Comparison of ENCODE assay signal across 17 cellular contexts in the genomic region with DNA sequence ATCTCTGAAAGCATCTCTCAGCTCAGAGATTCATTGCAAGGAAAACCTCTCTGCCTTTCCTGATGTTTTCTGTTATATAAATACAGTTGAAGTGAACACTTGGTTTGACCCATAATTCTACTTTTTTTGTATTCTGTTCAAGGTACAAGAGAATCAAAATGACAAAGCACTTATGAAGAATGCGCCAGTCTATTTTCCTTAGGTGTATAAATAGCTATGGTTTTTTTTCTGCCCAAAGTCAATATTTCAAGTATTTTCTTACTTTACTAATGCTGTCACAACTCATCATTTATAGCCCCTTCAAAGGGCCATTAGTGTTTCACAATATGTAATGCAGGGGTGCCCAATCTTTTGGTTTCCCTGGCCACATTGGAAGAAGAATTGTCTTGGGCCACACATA.
A peak's percentile ranks its signal among the peaks of the same experiment; 100 is the strongest.
DNase-seq lines count a peak whose midpoint lies in the region; ATAC-seq, FAIRE-seq and TF ChIP-seq lines count a peak whose summit lies in the region.
"Had no signal": no experiment of that assay in that cellular context is flagged by ENCODE, and none has a peak within 500 bp of the region (broad histone marks: within the 10 kb centered on the region; RNA-seq: fewer than 3 reads in every experiment).

No MANE protein-coding gene starts in this region.

- ATAC-seq in PC-3 (no peak), GM18502 (IDR thresholded peaks at IDR 0.05; ENCODE audit: poor library complexity, unreplicated experiment) (no peak)
- ATAC-seq: Right ventricle myocardium inferior had no signal

- 94 to 100% methylated on average over 1 of the region's 1 CpG for WGBS in sigmoid colon, 2 donors

- H3K79me2 ChIP-seq in PC-3 (ENCODE audit: low read length): no peaks in the 10 kb centered on the region

- H3K4me3 ChIP-seq in PC-3 (ENCODE audit: low read length) (no peak overlapping the region), iPS-18a (ENCODE audit: low read length) (peak overlapping the region; percentile 15), sigmoid colon (no peak overlapping the region)

- H3K4me1 ChIP-seq in PC-3 (ENCODE audit: insufficient read depth, low read length): peaks cover 15% of the 10 kb centered on the region
- H3K4me1 ChIP-seq in iPS-18a (ENCODE audit: control insufficient read depth, low read depth, low read length): peaks cover 36% of the 10 kb centered on the region
- H3K4me1 ChIP-seq in sigmoid colon: peaks cover 0 to 16% (median 0%) of the 10 kb centered on the region in 4 donors

- no peak for FAIRE-seq in GM12891 (lab: Jason Lieb, UNC)

- no peak overlapping the region for H3K9ac ChIP-seq in PC-3 (ENCODE audit: low read length)
- H3K9ac ChIP-seq in iPS-18a (ENCODE audit: low read length): no peak overlapping the region

- H3K27ac ChIP-seq in PC-3 (ENCODE audit: low read length) (0 out of 2 replicates have a peak overlapping the region, but pooled peaks have one; percentile 1), iPS-18a (ENCODE audit: low read length) (no peak overlapping the region), sigmoid colon (peak overlapping the region in 3 of 4 donors; percentile 10 to 57 (median 48))

- H3K9me3 ChIP-seq in PC-3 (ENCODE audit: low read length): no peaks in the 10 kb centered on the region
- H3K9me3 ChIP-seq in iPS-18a (ENCODE audit: control insufficient read depth, low read depth, low read length): no peaks in the 10 kb centered on the region
- H3K9me3 ChIP-seq in sigmoid colon: no peaks in the 10 kb centered on the region

- intact Hi-C loops in PC-3 (cut with micrococcal nuclease): no loop called here
- intact Hi-C loops in sigmoid colon (cut with DNase I): no loop called here

- TF ChIP-seq POLR2A in sigmoid colon (IDR thresholded peaks at IDR 0.05) (no peak), GM12891 (IDR thresholded peaks at IDR 0.05; ENCODE audit: low read depth, low read length) (no peak)

- H3K4me2 ChIP-seq in PC-3 (ENCODE audit: low read length): peak overlapping the region; percentile 0; the same call in 1 of the 2 replicates

- POLR2A ChIA-PET in PC-3 (lab: Charles Lee; ENCODE audit: unreplicated experiment): interaction anchor here (0.5 kb wide), 1 partner anchor 123 kb away, joined by 6 read pairs; no protein-coding TSS in a partner anchor

- no TSS peak for BruUV-seq in PC-3 (replicated peaks; lab: Mats Ljungman, UMichigan)

- no peak overlapping the region for H2AFZ ChIP-seq in PC-3 (ENCODE audit: low read length)

- no peaks in the 10 kb centered on the region for H4K20me1 ChIP-seq in PC-3 (ENCODE audit: low read length)

- peak; percentile 53 for DNase-seq in DMS53 (lab: John Stamatoyannopoulos, UW)
- no peak for DNase-seq in PC-3
- DNase-seq in sigmoid colon: no peak
- no peak for DNase-seq in activated CD8-positive, alpha-beta memory T cell treated with anti-CD3 and anti-CD28 coated beads for 24 hours
- no peak for DNase-seq in activated effector memory CD4-positive, alpha-beta T cell treated with anti-CD3 and anti-CD28 coated beads, Interleukin-2, amount 50 U/mL, for 16 hours
- DNase-seq in GM12891 (ENCODE audit: insufficient read length, low spot score): no peak
- DNase-seq: ACHN; CD4-positive, alpha-beta T cell; DND-41; GDM1; KBM-7; NCI-H1092; NCI-H345; NCI-H748 treated with DMSO at 0.1 percent for 48 hours had no signal

- CTCF ChIA-PET in PC-3 (lab: Charles Lee): interaction anchor here (0.7 kb wide), 1 partner anchor 237 kb away, joined by 4 read pairs; no protein-coding TSS in a partner anchor

- TF ChIP-seq EP300 in sigmoid colon (IDR thresholded peaks at IDR 0.05): no peak

- no peaks in the 10 kb centered on the region for H3K9me2 ChIP-seq in PC-3 (replicated peaks; ENCODE audit: low read length)

- H3K36me3 ChIP-seq in PC-3 (ENCODE audit: low read depth, low read length): no peaks in the 10 kb centered on the region
- no peaks in the 10 kb centered on the region for H3K36me3 ChIP-seq in iPS-18a (ENCODE audit: control insufficient read depth, low read depth, low read length)
- H3K36me3 ChIP-seq in sigmoid colon: no peaks in the 10 kb centered on the region

- no peak for TF ChIP-seq CTCF in PC-3 (conservative IDR thresholded peaks at IDR 0.05; ENCODE audit: low read depth, low read length)
- no peak for TF ChIP-seq CTCF in sigmoid colon (IDR thresholded peaks at IDR 0.05)

- H3K27me3 ChIP-seq in PC-3 (ENCODE audit: low read length): no peaks in the 10 kb centered on the region
- peaks cover 34% of the 10 kb centered on the region for H3K27me3 ChIP-seq in iPS-18a (ENCODE audit: control insufficient read depth, insufficient read depth, low read length)
- no peaks in the 10 kb centered on the region for H3K27me3 ChIP-seq in sigmoid colon

- H3F3A ChIP-seq in PC-3 (ENCODE audit: low read length, unreplicated experiment): no peaks in the 10 kb centered on the region

TF ChIP-seq in GM12891, 5 proteins besides CTCF, POLR2A, EP300 and RAD21:
- TF ChIP-seq POU2F2 (IDR thresholded peaks at IDR 0.05; ENCODE audit: low read depth, low read length) (no peak), POLR2AphosphoS5 (IDR thresholded peaks at IDR 0.05; ENCODE audit: low read depth, low read length) (no peak), TAF1 (IDR thresholded peaks at IDR 0.05; ENCODE audit: low read depth, low read length) (no peak), SPI1 (IDR thresholded peaks at IDR 0.05; ENCODE audit: low read depth, low read length) (no peak), PAX5 (IDR thresholded peaks at IDR 0.05; ENCODE audit: insufficient read depth, low read length, severe bottlenecking) (no peak)
